6 cellular contexts compared by ENCODE assay signal in genomic region chr5:179959118-179959517, GRCh38. TPM values are rescaled to one million over a fixed set of nuclear protein-coding genes. Genes with fewer than 3 reads are reported as not detected.
DNase-seq lines count a peak whose midpoint lies in the region; ATAC-seq, FAIRE-seq and TF ChIP-seq lines count a peak whose summit lies in the region.
"Not testable (repeated sequence)": the region's sequence is repeated elsewhere in the genome, so short reads cannot be mapped to it uniquely, and the experiment has no call there.

No MANE protein-coding gene starts in this region.

- H3K4me1 Mint-ChIP-seq in CD14-positive monocyte, result peaks cover 15% of the 10 kb centered on the region
- H3K4me1 Mint-ChIP-seq in dendritic cell treated with granulocyte-macrophage colony-stimulating factor and Interleukin-4, amounts not matched to agents 40 ng/mL and 50 ng/mL, for 4 days (ENCODE audit: low read depth), result peaks cover 59% of the 10 kb centered on the region

- not testable (repeated sequence) for TF ChIP-seq RAD21 in A549 (conservative IDR thresholded peaks at IDR 0.05 in 1 of 2, IDR thresholded peaks at IDR 0.05 in 1 of 2); IMR-90 (IDR thresholded peaks at IDR 0.05; ENCODE audit: low read length); K562 (CRISPR knock-in tag; conservative IDR thresholded peaks at IDR 0.05 in 1 of 2, IDR thresholded peaks at IDR 0.05 in 1 of 2); HepG2 (CRISPR knock-in tag; IDR thresholded peaks at IDR 0.05)

- not testable (repeated sequence) for H3K27me3 ChIP-seq in IMR-90 (ENCODE audit: control insufficient read depth, insufficient read depth, low read length); K562 (ENCODE audit: control insufficient read depth in 2 of 2, insufficient read depth in 2 of 2, low read length in 2 of 2); HepG2 (ENCODE audit: control insufficient read depth in 1 of 2, insufficient read depth in 2 of 2, low read length in 2 of 2)

- H3K27ac ChIP-seq in A549; IMR-90 (ENCODE audit: insufficient read depth, low read length); K562 (ENCODE audit: extremely low read depth, low read depth, low read length); HepG2 (ENCODE audit: extremely low read length, insufficient read depth, low read length): not testable (repeated sequence)

- not testable (repeated sequence) for H2BK15ac ChIP-seq in IMR-90 (ENCODE audit: low read depth, low read length)

- not testable (repeated sequence) for H2BK20ac ChIP-seq in IMR-90 (ENCODE audit: low read depth, low read length)

- H4K91ac ChIP-seq in IMR-90 (ENCODE audit: insufficient read depth, low read depth, low read length), result not testable (repeated sequence)

- not testable (repeated sequence) for TF ChIP-seq CTCF in A549 (IDR thresholded peaks at IDR 0.05); CD14-positive monocyte (IDR thresholded peaks at IDR 0.05); IMR-90 (conservative IDR thresholded peaks at IDR 0.05; ENCODE audit: low read depth, low read length); K562 (IDR thresholded peaks at IDR 0.05 in 2 of 3, conservative IDR thresholded peaks at IDR 0.05 in 1 of 3; ENCODE audit: insufficient read depth in 2 of 3, low read depth in 1 of 3, low read length in 3 of 3); HepG2 (CRISPR knock-in tag; IDR thresholded peaks at IDR 0.05)

- not testable (repeated sequence) for BruUV-seq in IMR-90 (replicated peaks; lab: Mats Ljungman, UMichigan); K562 (replicated peaks; lab: Mats Ljungman, UMichigan); HepG2 (replicated peaks; lab: Mats Ljungman, UMichigan)

- H4K5ac ChIP-seq in IMR-90 (ENCODE audit: low read depth, low read length), result not testable (repeated sequence)

- H3K4me1 ChIP-seq in A549; IMR-90 (ENCODE audit: control insufficient read depth, insufficient read depth, low read length); K562 (replicated peaks in 1 of 2; ENCODE audit: control insufficient read depth in 2 of 2, insufficient read depth in 2 of 2, low read length in 2 of 2): not testable (repeated sequence)
- H3K4me1 ChIP-seq in HepG2 (ENCODE audit: insufficient read depth, low read length), result peaks cover 15% of the 10 kb centered on the region

- peak overlapping the region in 5 of 7 donors; percentile 13 to 77 (median 39) for H3K27ac Mint-ChIP-seq in CD14-positive monocyte
- peak overlapping the region; percentile 50 for H3K27ac Mint-ChIP-seq in dendritic cell treated with granulocyte-macrophage colony-stimulating factor and Interleukin-4, amounts not matched to agents 40 ng/mL and 50 ng/mL, for 4 days

- not testable (repeated sequence) for H3K56ac ChIP-seq in IMR-90 (ENCODE audit: extremely low read depth, insufficient read depth, low read length)

- DNase-seq in A549 (ENCODE audit: low read depth in 1 of 2, low spot score in 1 of 2); CD14-positive monocyte (ENCODE audit: low spot score); IMR-90; K562 (ENCODE audit: extremely low read depth in 1 of 4, low spot score in 3 of 4); HepG2 (ENCODE audit: low spot score): not testable (repeated sequence)

- not testable (repeated sequence) for FAIRE-seq in A549 (lab: Jason Lieb, UNC); K562 (lab: Jason Lieb, UNC); HepG2 (lab: Jason Lieb, UNC)

- H3K14ac ChIP-seq in IMR-90 (replicated peaks; ENCODE audit: low read depth, low read length), result not testable (repeated sequence)

- not testable (repeated sequence) for H3K4ac ChIP-seq in IMR-90 (ENCODE audit: low read depth, low read length)

- not testable (repeated sequence) for H3K18ac ChIP-seq in IMR-90 (ENCODE audit: low read depth, low read length)

- H2AFZ ChIP-seq in IMR-90 (replicated peaks; ENCODE audit: low read length, poor library complexity); K562 (ENCODE audit: low read depth, low read length); HepG2 (ENCODE audit: low read length): not testable (repeated sequence)

- not testable (repeated sequence) for H4K20me1 ChIP-seq in IMR-90 (ENCODE audit: insufficient read depth, low read length); K562 (replicated peaks; ENCODE audit: control insufficient read depth, insufficient read depth, low read length); HepG2 (ENCODE audit: insufficient read depth, low read length)

- not testable (repeated sequence) for TF ChIP-seq EP300 in A549 (IDR thresholded peaks at IDR 0.05); K562 (IDR thresholded peaks at IDR 0.05; ENCODE audit: low read length); HepG2 (IDR thresholded peaks at IDR 0.05; ENCODE audit: low read depth in 2 of 2, low read length in 2 of 2); HepG2 (CRISPR knock-in tag; IDR thresholded peaks at IDR 0.05; ENCODE audit: borderline replicate concordance)

- peaks cover 17% of the 10 kb centered on the region for H3K36me3 ChIP-seq in IMR-90 (ENCODE audit: control insufficient read depth, insufficient read depth, low read length)
- not testable (repeated sequence) for H3K36me3 ChIP-seq in K562 (ENCODE audit: control insufficient read depth, insufficient read depth, low read length); HepG2 (replicated peaks in 1 of 2; ENCODE audit: control insufficient read depth in 1 of 2, insufficient read depth in 2 of 2, low read length in 2 of 2)

- H3K9me3 Mint-ChIP-seq in CD14-positive monocyte; dendritic cell treated with granulocyte-macrophage colony-stimulating factor and Interleukin-4, amounts not matched to agents 40 ng/mL and 50 ng/mL, for 4 days: not testable (repeated sequence)

- H2AK9ac ChIP-seq in IMR-90 (replicated peaks; ENCODE audit: low read depth, low read length, poor library complexity), result not testable (repeated sequence)

- H3K4me3 Mint-ChIP-seq in CD14-positive monocyte; dendritic cell treated with granulocyte-macrophage colony-stimulating factor and Interleukin-4, amounts not matched to agents 40 ng/mL and 50 ng/mL, for 4 days: not testable (repeated sequence)

- not testable (repeated sequence) for TF ChIP-seq POLR2A in A549 (IDR thresholded peaks at IDR 0.05; ENCODE audit: low read length); IMR-90 (IDR thresholded peaks at IDR 0.05; ENCODE audit: low read depth, low read length); K562 (conservative IDR thresholded peaks at IDR 0.05); HepG2 (IDR thresholded peaks at IDR 0.05; ENCODE audit: insufficient read depth in 1 of 2, low read depth in 2 of 2, low read length in 2 of 2)

- not testable (repeated sequence) for H3K9me1 ChIP-seq in IMR-90 (ENCODE audit: insufficient read depth, low read length); K562 (ENCODE audit: control insufficient read depth, insufficient read depth, low read length)

- not testable (repeated sequence) for H3K4me3 ChIP-seq in A549; IMR-90 (ENCODE audit: insufficient read depth, low read depth, low read length); K562; HepG2 (replicated peaks in 1 of 3; ENCODE audit: insufficient read depth in 1 of 3, low read depth in 2 of 3, low read length in 3 of 3)

- not testable (repeated sequence) for H2AK5ac ChIP-seq in IMR-90 (ENCODE audit: low read depth, low read length)

- not testable (repeated sequence) for ATAC-seq in A549; IMR-90 (ENCODE audit: low read depth); K562; HepG2

- H2BK5ac ChIP-seq in IMR-90 (ENCODE audit: low read depth, low read length, poor library complexity, severe bottlenecking), result not testable (repeated sequence)

- CTCF ChIA-PET in A549 (lab: Yijun Ruan, JAX) (interaction anchor here (1.0 to 1.1 kb wide), 2 partner anchors 11 to 16 kb away, joined by 3 read pairs; no protein-coding TSS in a partner anchor), IMR-90 (lab: Yijun Ruan, JAX) (interaction anchor here (0.6 kb wide), 1 partner anchor 226 kb away, joined by 5 read pairs; no protein-coding TSS in a partner anchor)
- CTCF ChIA-PET in K562 (lab: Yijun Ruan, JAX; ENCODE audit: low intra/inter-chr PET ratio); HepG2 (lab: Yijun Ruan, JAX; ENCODE audit: low intra/inter-chr PET ratio, low total read pairs): not testable (repeated sequence)

- not testable (repeated sequence) for H3K79me1 ChIP-seq in IMR-90 (ENCODE audit: low read depth in 1 of 2, low read length in 2 of 2)

- peaks cover 72 to 92% of the 10 kb centered on the region in 2 donors for H3K36me3 Mint-ChIP-seq in CD14-positive monocyte
- peaks cover 88% of the 10 kb centered on the region for H3K36me3 Mint-ChIP-seq in dendritic cell treated with granulocyte-macrophage colony-stimulating factor and Interleukin-4, amounts not matched to agents 40 ng/mL and 50 ng/mL, for 4 days (ENCODE audit: low read depth)

- intact Hi-C loops in CD14-positive monocyte (cut with micrococcal nuclease), result loop anchor here in 1 of 2 donors (5.0 kb wide), 1 partner anchor 47 kb away; no protein-coding TSS in a partner anchor
- intact Hi-C loops in IMR-90 (cut with micrococcal nuclease); K562 (cut with micrococcal nuclease); HepG2 (cut with micrococcal nuclease; ENCODE audit: unreplicated experiment): not testable (repeated sequence)
- intact Hi-C loops in dendritic cell treated with granulocyte-macrophage colony-stimulating factor and Interleukin-4, amounts not matched to agents 40 ng/mL and 50 ng/mL, for 4 days (cut with micrococcal nuclease), result loop anchor here (5.0 kb wide), 1 partner anchor 37 kb away; no protein-coding TSS in a partner anchor

- POLR2A ChIA-PET in A549 (lab: Yijun Ruan, JAX); IMR-90 (lab: Charles Lee; ENCODE audit: unreplicated experiment); HepG2 (lab: Yijun Ruan, JAX): not testable (repeated sequence)
- POLR2A ChIA-PET in K562 (lab: Yijun Ruan, JAX), result interaction anchor here (0.6 kb wide), 1 partner anchor 249 kb away, joined by 4 read pairs; no protein-coding TSS in a partner anchor

- dilution Hi-C loops in IMR-90 (cut with HindIII; ENCODE audit: low sequenced_read_pairs, unreplicated experiment), result not testable (repeated sequence)

- 94% methylated on average over 5 of the region's 5 CpGs for WGBS in A549 (ENCODE audit: missing lambda C conversion rate)
- 100% methylated on average over 1 of the region's 5 CpGs; no CpG with 5 or more reads in 1 of the 2 experiments for WGBS in IMR-90 (ENCODE audit: extremely low coverage in 2 of 2, insufficient read length in 1 of 2), 2 experiments
- 70% methylated on average over 5 of the region's 5 CpGs for WGBS in K562 (ENCODE audit: insufficient coverage, low coverage, missing lambda C conversion rate)
- 97% methylated on average over 5 of the region's 5 CpGs for WGBS in HepG2 (ENCODE audit: low lambda C conversion rate)

- in situ Hi-C loops in IMR-90 (cut with MboI; ENCODE audit: low sequenced_read_pairs); K562 (cut with MboI); HepG2 (cut with HindIII; ENCODE audit: extremely low pct_ligation_motif_present, low pct_unique_long_range_greater_than_20kb): not testable (repeated sequence)

- not testable (repeated sequence) for H3K27me3 Mint-ChIP-seq in CD14-positive monocyte (ENCODE audit: low read depth in 3 of 3); dendritic cell treated with granulocyte-macrophage colony-stimulating factor and Interleukin-4, amounts not matched to agents 40 ng/mL and 50 ng/mL, for 4 days

- H3K4me2 ChIP-seq in A549; IMR-90 (ENCODE audit: low read depth, low read length); K562 (ENCODE audit: insufficient read depth, low read length); HepG2 (ENCODE audit: low read depth, low read length): not testable (repeated sequence)

- H3K23ac ChIP-seq in IMR-90 (ENCODE audit: low read depth, low read length), result not testable (repeated sequence)

- not testable (repeated sequence) for H3K9ac ChIP-seq in IMR-90 (ENCODE audit: low read depth, low read length); K562 (ENCODE audit: insufficient read depth in 1 of 2, low read depth in 2 of 2, low read length in 2 of 2); HepG2 (ENCODE audit: insufficient read depth, low read depth, low read length)

- not testable (repeated sequence) for H4K8ac ChIP-seq in IMR-90 (ENCODE audit: low read depth in 2 of 2, low read length in 2 of 2)

- H3K79me2 ChIP-seq in K562 (ENCODE audit: control insufficient read depth, insufficient read depth, low read length); HepG2 (ENCODE audit: insufficient read depth, low read length): not testable (repeated sequence)

- H2BK120ac ChIP-seq in IMR-90 (ENCODE audit: low read depth, low read length), result not testable (repeated sequence)

- H3K9me3 ChIP-seq in A549; IMR-90 (ENCODE audit: control insufficient read depth, insufficient read depth, low read length); K562 (replicated peaks; ENCODE audit: control insufficient read depth, insufficient read depth, low read depth, low read length); HepG2 (ENCODE audit: low read length): not testable (repeated sequence)

RNA-seq across cellular contexts. Expression of gene TBC1D9B, which starts 51.4 kb away (rescaled TPM):
- 37.2 and 45.2 TPM in 2 replicates for polyA plus RNA-seq in A549 (2011; rRNA removed)
- polyA plus RNA-seq in A549 (2012; cell fraction: cytosol; rRNA removed), result 59.2 and 69.3 TPM in 2 replicates
- 163 and 186 TPM in 2 replicates for polyA plus RNA-seq in A549 (2012; cell fraction: nucleus; rRNA removed)
- polyA plus RNA-seq in A549 (2017; fragmentation: RNase III; extraction: RNeasy Plus Mini Kit Qiagen cat#74134 plus additional on column Dnase treatment), result 60.1 to 68.1 TPM (median 64.7 TPM) in 3 replicates
- 72.1 and 77.2 TPM in 2 replicates for polyA minus RNA-seq in A549 (2011; rRNA and poly(A)+ RNA removed)
- 10 to 100 TPM; 13.4 to 26.3 TPM for polyA plus RNA-seq in CD14-positive monocyte
- total RNA-seq in IMR-90 (2012; rRNA removed), result 18.3 and 58.6 TPM in 2 replicates
- polyA plus RNA-seq in IMR-90 (2012; rRNA removed), result 78.1 and 83.8 TPM in 2 replicates
- 56.2 and 71.1 TPM in 2 replicates for polyA plus RNA-seq in IMR-90 (2012; cell fraction: cytosol; rRNA removed)
- 222 and 379 TPM in 2 replicates for polyA plus RNA-seq in IMR-90 (2012; cell fraction: nucleus; rRNA removed; ENCODE audit: low replicate concordance)
- 150 and 367 TPM in 2 replicates for total RNA-seq in K562 (2011; cell fraction: chromatin; rRNA removed; ENCODE audit: low replicate concordance)
- total RNA-seq in K562 (2011; cell fraction: nucleolus; rRNA removed), result 181 and 203 TPM in 2 replicates
- total RNA-seq in K562 (2011; cell fraction: nucleoplasm; rRNA removed), result 151 and 162 TPM in 2 replicates
- total RNA-seq in K562 (2014; rRNA removed), result 16.1 and 24.0 TPM in 2 replicates
- 13.0 and 20.7 TPM in 2 replicates for total RNA-seq in K562 (2014; rRNA removed; fragmentation: Illumina TruSeq; extraction: Trizol)
- 35.8 and 36.6 TPM in 2 replicates for total RNA-seq in K562 (2015; rRNA removed; fragmentation: Illumina TruSeq; extraction: Trizol)
- 54.3 and 59.1 TPM in 2 replicates for total RNA-seq in K562 (2021)
- 33.5 and 46.0 TPM in 2 replicates for polyA plus RNA-seq in K562 (2011; rRNA removed)
- 29.6 and 41.6 TPM in 2 replicates for polyA plus RNA-seq in K562 (2011; cell fraction: cytosol; rRNA removed)
- 213 and 357 TPM in 2 replicates for polyA plus RNA-seq in K562 (2011; cell fraction: nucleus; rRNA removed)
- 42.8 and 54.1 TPM in 2 replicates for polyA plus RNA-seq in K562 (2012)
- 33.7 and 37.5 TPM in 2 replicates for polyA plus RNA-seq in K562 (2014; fragmentation: Illumina TruSeq; extraction: Trizol)
- polyA plus RNA-seq in K562 (2014; fragmentation: Nextera tagmentation; extraction: Ambion mirVana), result 1 to 10 TPM; 2.9 to 4.2 TPM
- 43.7 and 51.0 TPM in 2 replicates for polyA plus RNA-seq in K562 (2014; rRNA removed)
- 31.3 and 37.5 TPM in 2 replicates for polyA minus RNA-seq in K562 (2011; rRNA and poly(A)+ RNA removed)
- polyA minus RNA-seq in K562 (2011; cell fraction: cytosol; rRNA and poly(A)+ RNA removed), result 31.0 and 44.1 TPM in 2 replicates
- 77.8 and 93.6 TPM in 2 replicates for polyA minus RNA-seq in K562 (2011; cell fraction: nucleus; rRNA and poly(A)+ RNA removed)
- 26.8 and 35.0 TPM in 2 replicates for total RNA-seq in HepG2 (2016; rRNA removed; fragmentation: Illumina TruSeq; extraction: Trizol)
- 16.3 and 18.1 TPM in 2 replicates for total RNA-seq in HepG2 (2016; cell fraction: cytosol; rRNA removed; fragmentation: Illumina TruSeq; extraction: Trizol; ENCODE audit: low read depth)
- total RNA-seq in HepG2 (2016; cell fraction: insoluble cytoplasmic fraction; rRNA removed; fragmentation: Illumina TruSeq; extraction: Trizol), result 22.4 and 35.5 TPM in 2 replicates
- 27.6 and 33.0 TPM in 2 replicates for total RNA-seq in HepG2 (2016; cell fraction: membrane; rRNA removed; fragmentation: Illumina TruSeq; extraction: Trizol)
- 34.2 and 36.7 TPM in 2 replicates for total RNA-seq in HepG2 (2016; cell fraction: nucleus; rRNA removed; fragmentation: Illumina TruSeq; extraction: Trizol)
- polyA plus RNA-seq in HepG2 (2011; rRNA removed), result 50.0 and 59.5 TPM in 2 replicates
- 37.5 and 49.4 TPM in 2 replicates for polyA plus RNA-seq in HepG2 (2011; cell fraction: cytosol; rRNA removed)
- 238 and 301 TPM in 2 replicates for polyA plus RNA-seq in HepG2 (2011; cell fraction: nucleus; rRNA removed)
- polyA plus RNA-seq in HepG2 (2012), result 31.9 and 43.3 TPM in 2 replicates
- 12.6 and 12.7 TPM in 2 replicates for polyA plus RNA-seq in HepG2 (2016; cell fraction: cytosol; fragmentation: Illumina TruSeq; extraction: Trizol; ENCODE audit: low read depth)
- polyA plus RNA-seq in HepG2 (2016; cell fraction: insoluble cytoplasmic fraction; fragmentation: Illumina TruSeq; extraction: Trizol; ENCODE audit: low read depth), result 23.9 and 30.1 TPM in 2 replicates
- 21.4 and 23.2 TPM in 2 replicates for polyA plus RNA-seq in HepG2 (2016; cell fraction: membrane; fragmentation: Illumina TruSeq; extraction: Trizol; ENCODE audit: low read depth)
- polyA plus RNA-seq in HepG2 (2016; cell fraction: nucleus; fragmentation: Illumina TruSeq; extraction: Trizol; ENCODE audit: insufficient read depth, low read depth), result 77.4 and 83.8 TPM in 2 replicates
- 111 and 116 TPM in 2 replicates for polyA minus RNA-seq in HepG2 (2011; rRNA and poly(A)+ RNA removed; ENCODE audit: low replicate concordance)
- 34.3 and 37.3 TPM in 2 replicates for polyA minus RNA-seq in HepG2 (2011; cell fraction: cytosol; rRNA and poly(A)+ RNA removed)
- polyA minus RNA-seq in HepG2 (2011; cell fraction: nucleus; rRNA and poly(A)+ RNA removed), result 73.2 and 88.6 TPM in 2 replicates
